Comparison of ENCODE assay signal across 1 cellular context in the genomic region with DNA sequence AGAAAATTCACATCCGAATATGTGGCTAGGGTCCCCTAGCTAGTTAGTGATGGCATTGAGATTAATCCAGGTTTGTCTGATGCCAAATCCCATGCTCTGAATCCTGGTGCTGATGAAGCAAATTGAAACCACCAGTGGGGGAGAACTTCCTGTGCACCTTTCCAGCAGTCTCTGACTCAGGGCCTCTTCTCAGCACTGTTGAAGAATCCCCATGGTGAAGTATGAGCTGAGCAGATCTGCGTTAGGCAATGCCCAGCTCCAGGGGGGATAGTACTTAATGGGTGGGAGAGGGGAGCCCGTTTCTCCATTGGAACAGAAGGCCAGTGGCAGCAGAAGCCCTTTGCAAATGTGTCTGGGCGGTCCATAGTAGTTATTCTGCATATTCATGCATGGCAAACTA.
TF ChIP-seq lines count a peak whose summit lies in the region.

No MANE protein-coding gene starts in this region.

TF ChIP-seq in GM12878, 131 proteins besides CTCF, POLR2A, EP300 and RAD21:
- no peak for TF ChIP-seq MTA3 (IDR thresholded peaks at IDR 0.05; ENCODE audit: borderline replicate concordance, low read length)
- TF ChIP-seq MTA2 (IDR thresholded peaks at IDR 0.05; ENCODE audit: low read depth) = no peak
- no peak for TF ChIP-seq IKZF2 (IDR thresholded peaks at IDR 0.05)
- no peak for TF ChIP-seq CREM (IDR thresholded peaks at IDR 0.05; ENCODE audit: low read depth)
- TF ChIP-seq CBX5 (IDR thresholded peaks at IDR 0.05; ENCODE audit: low read depth) = no peak
